1 cellular context compared by ENCODE assay signal in genomic region chr13:42007844-42008243, GRCh38.
TF ChIP-seq lines count a peak whose summit lies in the region.

No MANE protein-coding gene starts in this region.

TF ChIP-seq in IMR-90, 13 proteins besides CTCF, POLR2A, EP300 and RAD21:
- no peak for TF ChIP-seq BHLHE40 (IDR thresholded peaks at IDR 0.05; ENCODE audit: low read depth, low read length)
- TF ChIP-seq USF2 (IDR thresholded peaks at IDR 0.05; ENCODE audit: low read depth, low read length) = no peak
- TF ChIP-seq ELK1 (IDR thresholded peaks at IDR 0.05; ENCODE audit: borderline replicate concordance, low read depth, low read length) = no peak
- no peak for TF ChIP-seq MAZ (IDR thresholded peaks at IDR 0.05; ENCODE audit: borderline replicate concordance, low read depth, low read length)
- no peak for TF ChIP-seq NFE2L2 (IDR thresholded peaks at IDR 0.05; ENCODE audit: low read depth, low read length)
- TF ChIP-seq SMC3 (IDR thresholded peaks at IDR 0.05; ENCODE audit: low read depth, low read length) = no peak
